Comparison of ENCODE assay signal across 26 cellular contexts in genomic region chr7:44935583-44935982, GRCh38.
"Had no signal": no experiment of that assay in that cellular context is flagged by ENCODE, and none has a peak within 500 bp of the region (broad histone marks: within the 10 kb centered on the region; RNA-seq: fewer than 3 reads in every experiment).

No MANE protein-coding gene starts in this region.

- H3K27ac Mint-ChIP-seq: activated naive CD8-positive, alpha-beta T cell; activated T-cell treated with anti-CD3 and anti-CD28 coated beads, Interleukin-2, amount 50 U/mL, for 72 hours; nephron had no signal

- H3K4me3 ChIP-seq: esophagus squamous epithelium, left ventricle myocardium inferior, lung, ovary, prostate gland, skin epidermis, testis, transverse colon had no signal

- H3K27ac ChIP-seq: epithelial cell of prostate, esophagus squamous epithelium, left ventricle myocardium inferior, neutrophil, ovary, prostate gland, skin epidermis, testis, transverse colon, VCaP had no signal

- ATAC-seq: sciatic nerve had no signal

- H3K4me1 Mint-ChIP-seq: nephron had no signal

- H3K4me3 Mint-ChIP-seq: activated naive CD8-positive, alpha-beta T cell; activated T-cell treated with anti-CD3 and anti-CD28 coated beads, Interleukin-2, amount 50 U/mL, for 72 hours; nephron had no signal

- H3K9me3 ChIP-seq: esophagus squamous epithelium, left ventricle myocardium inferior, neutrophil, ovary, prostate gland, testis, transverse colon had no signal

- H3K27me3 Mint-ChIP-seq: activated naive CD8-positive, alpha-beta T cell had no signal

- H3K36me3 ChIP-seq: esophagus squamous epithelium, left ventricle myocardium inferior, neutrophil, ovary, prostate gland, transverse colon had no signal

- H3K36me3 Mint-ChIP-seq: activated naive CD8-positive, alpha-beta T cell had no signal

- H3K9me3 Mint-ChIP-seq: activated T-cell treated with anti-CD3 and anti-CD28 coated beads, Interleukin-2, amount 50 U/mL, for 72 hours had no signal

- H3K27me3 ChIP-seq: neutrophil, ovary, testis had no signal

- H3K4me1 ChIP-seq: esophagus squamous epithelium, left ventricle myocardium inferior, prostate gland, testis, transverse colon had no signal

- DNase-seq: activated CD4-positive, alpha-beta T cell treated with anti-CD3 and anti-CD28 coated beads for 4 hours; activated CD4-positive, alpha-beta T cell treated with anti-CD3 and anti-CD28 coated beads, Interleukin-2, amount 50 U/mL, for 4 hours; activated effector memory CD4-positive, alpha-beta T cell treated with Interleukin-2 at 50 U/mL for 16 hours; activated naive CD4-positive, alpha-beta T cell treated with Interleukin-2 at 50 U/mL for 16 hours; activated T-cell treated with anti-CD3 and anti-CD28 coated beads for 4 hours; activated T-cell treated with anti-CD3 and anti-CD28 coated beads, Interleukin-2, amount 50 U/mL, for 72 hours; anterior cingulate cortex; effector CD8-positive, alpha-beta T cell; esophagus squamous epithelium; left ventricle myocardium inferior; ovary; retina; stimulated activated CD4-positive, alpha-beta T cell treated with anti-CD3 and anti-CD28 coated beads, Interleukin-12 subunit alpha, Interleukin-12 subunit beta, amount 100 ng/mL, for 4 hours; stimulated activated CD4-positive, alpha-beta T cell treated with anti-CD3 and anti-CD28 coated beads, Interleukin-4, amount 100 ng/mL, for 1 hour; stimulated activated naive CD8-positive, alpha-beta T cell treated with anti-CD3 and anti-CD28 coated beads, Interleukin-15, Interleukin-2, amounts not matched to agents 100 U/mL and 50 U/mL, for 24 hours; testis; transverse colon had no signal
